Comparison of ENCODE assay signal across 12 cellular contexts in genomic region chr2:101619191-101619591, GRCh38.
DNase-seq lines count a peak whose midpoint lies in the region; ATAC-seq and TF ChIP-seq lines count a peak whose summit lies in the region.
"Had no signal": no experiment of that assay in that cellular context is flagged by ENCODE, and none has a peak within 500 bp of the region (broad histone marks: within the 10 kb centered on the region; RNA-seq: fewer than 3 reads in every experiment).

No MANE protein-coding gene starts in this region.

- H3K9me3 Mint-ChIP-seq in osteocyte (ENCODE audit: unreplicated experiment) (no peaks in the 10 kb centered on the region), mesothelial cell of epicardium (no peaks in the 10 kb centered on the region)
- H3K9me3 Mint-ChIP-seq: activated naive CD4-positive, alpha-beta T cell treated with anti-CD3 and anti-CD28 coated beads, Interleukin-2, amount 10 ng/mL, durations not matched to agents 7 days and 5 days had no signal

- TF ChIP-seq POLR2A in uterus (IDR thresholded peaks at IDR 0.05), result no peak

- ATAC-seq in left cardiac atrium (no peak), lung (ENCODE audit: insufficient read depth, low FRiP score) (peak; percentile 17)

- H3K27me3 ChIP-seq in left ventricle myocardium inferior (ENCODE audit: low read depth) (no peaks in the 10 kb centered on the region), lung (ENCODE audit: control insufficient read depth, insufficient read depth) (no peaks in the 10 kb centered on the region), uterus (no peaks in the 10 kb centered on the region)

- H3K36me3 Mint-ChIP-seq in osteocyte (ENCODE audit: unreplicated experiment) (no peaks in the 10 kb centered on the region), mesothelial cell of epicardium (no peaks in the 10 kb centered on the region)

- no peak overlapping the region for H3K4me3 ChIP-seq in left ventricle myocardium inferior
- H3K4me3 ChIP-seq in cardiac fibroblast (replicated peaks in 1 of 2; ENCODE audit: low read depth in 2 of 2, low read length in 2 of 2), result no peak overlapping the region
- no peak overlapping the region for H3K4me3 ChIP-seq in lung
- no peak overlapping the region for H3K4me3 ChIP-seq in uterus
- H3K4me3 ChIP-seq: thoracic aorta had no signal

- intact Hi-C loops in left cardiac atrium (cut with DNase I), result no loop called here
- intact Hi-C loops in left ventricle myocardium inferior (cut with micrococcal nuclease), result no loop called here
- intact Hi-C loops in uterus (cut with DNase I; ENCODE audit: low total_unique reads), result no loop called here

- H3K36me3 ChIP-seq in left ventricle myocardium inferior (no peaks in the 10 kb centered on the region), lung (ENCODE audit: control insufficient read depth in 2 of 2, insufficient read depth in 2 of 2, low read length in 2 of 2) (no peaks in the 10 kb centered on the region), uterus (no peaks in the 10 kb centered on the region)
- H3K36me3 ChIP-seq: thoracic aorta had no signal

- H3K9me3 ChIP-seq in left ventricle myocardium inferior (replicated peaks), result no peaks in the 10 kb centered on the region
- no peaks in the 10 kb centered on the region for H3K9me3 ChIP-seq in lung (ENCODE audit: control insufficient read depth in 2 of 2, insufficient read depth in 1 of 2, low read length in 1 of 2)
- no peaks in the 10 kb centered on the region for H3K9me3 ChIP-seq in uterus
- H3K9me3 ChIP-seq: thoracic aorta had no signal

- DNase-seq in left cardiac atrium, result peak; percentile 46
- DNase-seq in left ventricle myocardium inferior, result no peak
- DNase-seq in cardiac fibroblast (ENCODE audit: low read depth in 2 of 2), result peak; percentile 41 to 45
- DNase-seq in lung (ENCODE audit: low spot score), result peak; percentile 49
- DNase-seq in uterus, result peak; percentile 34 to 35
- DNase-seq in osteocyte (ENCODE audit: extremely low spot score, unreplicated experiment), result no peak
- DNase-seq in mesothelial cell of epicardium (ENCODE audit: low spot score in 2 of 2, unreplicated experiment in 2 of 2), result no peak
- no peak for DNase-seq in AG08395 (ENCODE audit: low spot score)
- DNase-seq: activated naive CD4-positive, alpha-beta T cell treated with anti-CD3 and anti-CD28 coated beads, Interleukin-2, amount 10 ng/mL, durations not matched to agents 7 days and 5 days; NCI-H2227 treated with DMSO at 0.1 percent for 48 hours; T-helper 2 cell had no signal

- H3K4me1 ChIP-seq in left ventricle myocardium inferior (peaks cover 9% of the 10 kb centered on the region), lung (ENCODE audit: control insufficient read depth in 2 of 2, insufficient read depth in 2 of 2, low read length in 2 of 2) (peaks cover 0 to 11% of the 10 kb centered on the region in 2 donors), uterus (no peaks in the 10 kb centered on the region)

- peaks cover 11% of the 10 kb centered on the region for H3K27me3 Mint-ChIP-seq in osteocyte (ENCODE audit: unreplicated experiment)
- no peaks in the 10 kb centered on the region for H3K27me3 Mint-ChIP-seq in mesothelial cell of epicardium (ENCODE audit: low read depth)

- TF ChIP-seq CTCF in left ventricle myocardium inferior (IDR thresholded peaks at IDR 0.05; ENCODE audit: borderline replicate concordance) (no peak), cardiac fibroblast (IDR thresholded peaks at IDR 0.05; ENCODE audit: low read depth, low read length) (no peak), lung (IDR thresholded peaks at IDR 0.05; ENCODE audit: control extremely low read depth, extremely low read depth) (no peak), uterus (IDR thresholded peaks at IDR 0.05) (no peak), osteocyte (IDR thresholded peaks at IDR 0.05) (no peak), mesothelial cell of epicardium (IDR thresholded peaks at IDR 0.05; ENCODE audit: unreplicated experiment) (no peak)

- H3K27ac Mint-ChIP-seq in osteocyte (ENCODE audit: unreplicated experiment), result no peak overlapping the region
- no peak overlapping the region for H3K27ac Mint-ChIP-seq in mesothelial cell of epicardium
- H3K27ac Mint-ChIP-seq: activated naive CD4-positive, alpha-beta T cell treated with anti-CD3 and anti-CD28 coated beads, Interleukin-2, amount 10 ng/mL, durations not matched to agents 7 days and 5 days had no signal

- H3K4me3 Mint-ChIP-seq in osteocyte (ENCODE audit: unreplicated experiment) (no peak overlapping the region), mesothelial cell of epicardium (no peak overlapping the region)
- H3K4me3 Mint-ChIP-seq: activated naive CD4-positive, alpha-beta T cell treated with anti-CD3 and anti-CD28 coated beads, Interleukin-2, amount 10 ng/mL, durations not matched to agents 7 days and 5 days had no signal

- WGBS in lung, 2 donors, result 9 to 14% methylated on average over 10 of the region's 10 CpGs

- H3K4me1 Mint-ChIP-seq in osteocyte (ENCODE audit: unreplicated experiment), result peaks cover 19% of the 10 kb centered on the region
- H3K4me1 Mint-ChIP-seq in mesothelial cell of epicardium, result peaks cover 15% of the 10 kb centered on the region

- H3K27ac ChIP-seq in left ventricle myocardium inferior (replicated peaks) (no peak overlapping the region), lung (ENCODE audit: low read depth in 1 of 2, low read length in 1 of 2) (no peak overlapping the region), uterus (no peak overlapping the region)
- H3K27ac ChIP-seq: thoracic aorta had no signal

Comparison
In these comparisons a context has a peak if more than half of its experiments do, and no peak if none do; other contexts are left out.
1. DNase-seq: peak in left cardiac atrium (single experiment), cardiac fibroblast (2 of 2), lung (single experiment) and uterus (2 of 2); none in left ventricle myocardium inferior (single experiment), osteocyte (single experiment), mesothelial cell of epicardium (0 of 2) and AG08395 (single experiment).